Comparison of ENCODE assay signal across 15 cellular contexts in the genomic region with DNA sequence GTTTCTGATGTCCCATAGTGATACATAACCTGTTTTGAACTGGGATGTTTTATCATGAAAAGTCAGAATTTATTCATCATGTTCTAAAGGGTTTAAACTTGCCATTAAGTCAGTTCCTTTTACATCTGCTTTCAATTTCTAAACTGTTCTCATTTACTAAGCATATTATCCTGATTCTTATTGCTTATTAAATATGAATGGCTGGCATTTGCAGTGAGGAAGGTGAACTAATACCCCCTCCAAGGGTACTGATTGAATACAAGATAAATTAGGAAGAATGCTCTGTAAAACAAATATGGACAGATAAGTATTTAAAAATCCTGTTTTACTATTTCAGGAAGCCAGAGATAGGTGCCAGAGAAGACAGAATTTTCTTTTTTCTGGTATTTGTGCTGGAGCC.
A peak's percentile ranks its signal among the peaks of the same experiment; 100 is the strongest.
DNase-seq lines count a peak whose midpoint lies in the region; ATAC-seq and TF ChIP-seq lines count a peak whose summit lies in the region.
"Had no signal": no experiment of that assay in that cellular context is flagged by ENCODE, and none has a peak within 500 bp of the region (broad histone marks: within the 10 kb centered on the region; RNA-seq: fewer than 3 reads in every experiment).

No MANE protein-coding gene starts in this region.

- H3K27me3 ChIP-seq in NT2/D1 (ENCODE audit: insufficient read depth, insufficient read length) (no peaks in the 10 kb centered on the region), hepatocyte (no peaks in the 10 kb centered on the region)
- H3K27me3 ChIP-seq: BLaER1 treated with 17β-estradiol and CSF1 and Interleukin-3, amounts not matched to agents 10 nM and 100 nM had no signal

- H3K36me3 ChIP-seq in NT2/D1 (ENCODE audit: insufficient read depth, insufficient read length, low read length), result peaks cover 46% of the 10 kb centered on the region
- no peaks in the 10 kb centered on the region for H3K36me3 ChIP-seq in hepatocyte (replicated peaks; ENCODE audit: insufficient read depth, low read depth)

- no peaks in the 10 kb centered on the region for H3K27me3 Mint-ChIP-seq in activated T-cell treated with anti-CD3 and anti-CD28 coated beads, Interleukin-2, amount 50 U/mL, for 4 hours (ENCODE audit: low read depth)
- H3K27me3 Mint-ChIP-seq in natural killer cell (ENCODE audit: low read depth in 2 of 2), result no peaks in the 10 kb centered on the region
- H3K27me3 Mint-ChIP-seq: B cell had no signal

- no peaks in the 10 kb centered on the region for H3K9me3 ChIP-seq in NT2/D1 (ENCODE audit: insufficient read depth, low read length)
- no peaks in the 10 kb centered on the region for H3K9me3 ChIP-seq in hepatocyte (ENCODE audit: low read depth)
- H3K9me3 ChIP-seq: BLaER1 treated with 17β-estradiol and CSF1 and Interleukin-3, amounts not matched to agents 10 nM and 100 nM had no signal

- peaks cover 5% of the 10 kb centered on the region for H3K79me2 ChIP-seq in hepatocyte

- peaks cover 51% of the 10 kb centered on the region for H3K36me3 Mint-ChIP-seq in stimulated activated effector memory CD8-positive, alpha-beta T cell treated with anti-CD3 and anti-CD28 coated beads, Interleukin-12 subunit alpha, Interleukin-12 subunit beta, amount 100 ng/mL, for 72 hours
- peaks cover 36% of the 10 kb centered on the region for H3K36me3 Mint-ChIP-seq in activated T-cell treated with anti-CD3 and anti-CD28 coated beads, Interleukin-2, amount 50 U/mL, for 4 hours (ENCODE audit: insufficient read depth)
- peaks cover 8% of the 10 kb centered on the region for H3K36me3 Mint-ChIP-seq in natural killer cell

- H3K4me3 ChIP-seq in NT2/D1 (ENCODE audit: insufficient read length, low read depth), result no peak overlapping the region
- H3K4me3 ChIP-seq in hepatocyte, result no peak overlapping the region
- H3K4me3 ChIP-seq: BLaER1 treated with 17β-estradiol and CSF1 and Interleukin-3, amounts not matched to agents 10 nM and 100 nM had no signal

- H3K4me1 ChIP-seq in NT2/D1 (ENCODE audit: insufficient read depth, insufficient read length) (no peaks in the 10 kb centered on the region), hepatocyte (ENCODE audit: insufficient read depth) (no peaks in the 10 kb centered on the region)

- no peaks in the 10 kb centered on the region for H3K9me3 Mint-ChIP-seq in stimulated activated effector memory CD8-positive, alpha-beta T cell treated with anti-CD3 and anti-CD28 coated beads, Interleukin-12 subunit alpha, Interleukin-12 subunit beta, amount 100 ng/mL, for 72 hours
- H3K9me3 Mint-ChIP-seq in activated T-cell treated with anti-CD3 and anti-CD28 coated beads, Interleukin-2, amount 50 U/mL, for 4 hours, result no peaks in the 10 kb centered on the region
- no peaks in the 10 kb centered on the region for H3K9me3 Mint-ChIP-seq in natural killer cell
- H3K9me3 Mint-ChIP-seq: CD8-positive, alpha-beta T cell; H9 had no signal

- H3K27ac ChIP-seq in VCaP (peak overlapping the region; percentile 75), hepatocyte (peak overlapping the region; percentile 20)
- H3K27ac ChIP-seq: BLaER1 treated with 17β-estradiol and CSF1 and Interleukin-3, amounts not matched to agents 10 nM and 100 nM had no signal

- TF ChIP-seq CTCF in VCaP (conservative IDR thresholded peaks at IDR 0.05) (no peak), hepatocyte (IDR thresholded peaks at IDR 0.05; ENCODE audit: poor library complexity) (no peak), natural killer cell (IDR thresholded peaks at IDR 0.05) (no peak)

- H2AFZ ChIP-seq in hepatocyte, result no peak overlapping the region

- H3K27ac Mint-ChIP-seq in stimulated activated effector memory CD8-positive, alpha-beta T cell treated with anti-CD3 and anti-CD28 coated beads, Interleukin-12 subunit alpha, Interleukin-12 subunit beta, amount 100 ng/mL, for 72 hours, result peak overlapping the region; percentile 40
- no peak overlapping the region for H3K27ac Mint-ChIP-seq in natural killer cell
- H3K27ac Mint-ChIP-seq: B cell; CD8-positive, alpha-beta T cell had no signal

- DNase-seq in NT2/D1 (ENCODE audit: low read depth, low spot score), result no peak
- no peak for DNase-seq in hepatocyte (ENCODE audit: low spot score)
- DNase-seq in stimulated activated effector memory CD8-positive, alpha-beta T cell treated with anti-CD3 and anti-CD28 coated beads, Interleukin-12 subunit alpha, Interleukin-12 subunit beta, amount 100 ng/mL, for 72 hours (ENCODE audit: low spot score in 2 of 2), result no peak
- DNase-seq in NCI-H187 treated with DMSO at 0.1 percent for 48 hours (lab: John Stamatoyannopoulos, UW), result no peak
- no peak for DNase-seq in activated T-cell treated with anti-CD3 and anti-CD28 coated beads, Interleukin-2, amount 50 U/mL, for 4 hours
- no peak for DNase-seq in natural killer cell
- DNase-seq: Calu3; CD8-positive, alpha-beta T cell; DMS79 treated with DMSO at 0.1 percent for 48 hours; GF-D8; H9 had no signal

- peak overlapping the region; percentile 13 for H3K9ac ChIP-seq in NT2/D1 (ENCODE audit: insufficient read length, low read depth)
- H3K9ac ChIP-seq: BLaER1 treated with 17β-estradiol and CSF1 and Interleukin-3, amounts not matched to agents 10 nM and 100 nM had no signal

- H4K20me1 ChIP-seq in hepatocyte (ENCODE audit: insufficient read depth, poor library complexity, severe bottlenecking), result peaks cover 4% of the 10 kb centered on the region

- H3K9me2 ChIP-seq in hepatocyte (replicated peaks; ENCODE audit: insufficient read depth), result no peaks in the 10 kb centered on the region

- intact Hi-C loops in natural killer cell (cut with micrococcal nuclease), result no loop called here

- H3K4me2 ChIP-seq in hepatocyte, result no peak overlapping the region
- H3K4me2 ChIP-seq: BLaER1 treated with 17β-estradiol and CSF1 and Interleukin-3, amounts not matched to agents 10 nM and 100 nM had no signal

- H3K4me1 Mint-ChIP-seq in stimulated activated effector memory CD8-positive, alpha-beta T cell treated with anti-CD3 and anti-CD28 coated beads, Interleukin-12 subunit alpha, Interleukin-12 subunit beta, amount 100 ng/mL, for 72 hours, result no peaks in the 10 kb centered on the region
- peaks cover 6% of the 10 kb centered on the region for H3K4me1 Mint-ChIP-seq in activated T-cell treated with anti-CD3 and anti-CD28 coated beads, Interleukin-2, amount 50 U/mL, for 4 hours (ENCODE audit: low read depth)
- H3K4me1 Mint-ChIP-seq in natural killer cell, result peaks cover 4 to 10% of the 10 kb centered on the region in 2 donors
- H3K4me1 Mint-ChIP-seq: B cell had no signal

- ATAC-seq in stimulated activated effector memory CD8-positive, alpha-beta T cell treated with anti-CD3 and anti-CD28 coated beads, Interleukin-12 subunit alpha, Interleukin-12 subunit beta, amount 100 ng/mL, for 72 hours, result no peak
- no peak for ATAC-seq in activated T-cell treated with anti-CD3 and anti-CD28 coated beads, Interleukin-2, amount 50 U/mL, for 4 hours
- ATAC-seq in natural killer cell, result no peak
- ATAC-seq: CD8-positive, alpha-beta T cell; HepG2 had no signal

- no peak overlapping the region for H3K4me3 Mint-ChIP-seq in stimulated activated effector memory CD8-positive, alpha-beta T cell treated with anti-CD3 and anti-CD28 coated beads, Interleukin-12 subunit alpha, Interleukin-12 subunit beta, amount 100 ng/mL, for 72 hours
- H3K4me3 Mint-ChIP-seq in activated T-cell treated with anti-CD3 and anti-CD28 coated beads, Interleukin-2, amount 50 U/mL, for 4 hours, result no peak overlapping the region
- no peak overlapping the region for H3K4me3 Mint-ChIP-seq in natural killer cell
- H3K4me3 Mint-ChIP-seq: B cell; CD8-positive, alpha-beta T cell; H9 had no signal
